Comparison of ENCODE assay signal across 8 cellular contexts in genomic region chr11:64994318-64994717, GRCh38. TPM values are rescaled to one million over a fixed set of nuclear protein-coding genes. Genes with fewer than 3 reads are reported as not detected.
"Had no signal": no experiment of that assay in that cellular context is flagged by ENCODE, and none has a peak within 500 bp of the region (broad histone marks: within the 10 kb centered on the region; RNA-seq: fewer than 3 reads in every experiment).

No MANE protein-coding gene starts in this region.

- H3K4me3 Mint-ChIP-seq: GM23338, HFFc6 had no signal

- ATAC-seq: GM23338, HCT116, HepG2 had no signal

- H3K27me3 Mint-ChIP-seq: IgD-negative memory B cell had no signal

- DNase-seq: HFFc6, KBM-7 had no signal

- H3K27ac Mint-ChIP-seq: GM23338, HFFc6 had no signal

- H3K36me3 Mint-ChIP-seq: IgD-negative memory B cell had no signal

- H3K9me3 Mint-ChIP-seq: GM23338, HFFc6, IgD-negative memory B cell had no signal

RNA-seq across cellular contexts. Expression of gene MAJIN, which starts 22.4 kb away (rescaled TPM):
- total RNA-seq: GM23338, H1, HepG2, HFFc6, HT1080 had no signal
